In genomic region chr13:48978942-48979601, GRCh38 we compare ENCODE assay signal across 12 cellular contexts. TPM values are rescaled to one million over a fixed set of nuclear protein-coding genes. Genes with fewer than 3 reads are reported as not detected.
DNase-seq lines count a peak whose midpoint lies in the region; ATAC-seq, FAIRE-seq and TF ChIP-seq lines count a peak whose summit lies in the region.
"Had no signal": no experiment of that assay in that cellular context is flagged by ENCODE, and none has a peak within 500 bp of the region (broad histone marks: within the 10 kb centered on the region; RNA-seq: fewer than 3 reads in every experiment).

No MANE protein-coding gene starts in this region.

- peaks cover 26% of the 10 kb centered on the region for H3F3A ChIP-seq in neural progenitor cell (ENCODE audit: low read depth)

- in situ Hi-C loops in K562 (cut with MboI) = no loop called here

- intact Hi-C loops in K562 (cut with micrococcal nuclease) = loop anchor here (5.0 kb wide), 1 partner anchor 83 kb away; no protein-coding TSS in a partner anchor

- no TSS peak for BruUV-seq in K562 (replicated peaks; lab: Mats Ljungman, UMichigan)

- peaks cover 53% of the 10 kb centered on the region for H3K4me1 ChIP-seq in HUES48 (ENCODE audit: control insufficient read depth, insufficient read depth, low read length)
- H3K4me1 ChIP-seq in K562 (replicated peaks in 1 of 2; ENCODE audit: control insufficient read depth in 2 of 2, insufficient read depth in 2 of 2, low read length in 2 of 2) = peaks cover 4 to 8% of the 10 kb centered on the region in 2 experiments; a peak in 2 of 5 replicates
- peaks cover 19% of the 10 kb centered on the region for H3K4me1 ChIP-seq in neural progenitor cell

- H3K9ac ChIP-seq in HUES48 (ENCODE audit: low read depth, low read length) (peak overlapping the region; percentile 38), K562 (ENCODE audit: insufficient read depth in 1 of 2, low read depth in 2 of 2, low read length in 2 of 2) (peak overlapping the region in 1 of 2 experiments; percentile 77; a peak in 2 of 4 replicates), neural progenitor cell (no peak overlapping the region)

- no peak for TF ChIP-seq RAD21 in K562 (CRISPR knock-in tag; conservative IDR thresholded peaks at IDR 0.05 in 1 of 2, IDR thresholded peaks at IDR 0.05 in 1 of 2)

- H3K4me3 ChIP-seq in HUES48 (ENCODE audit: low read depth, low read length) (peak overlapping the region; percentile 96), K562 (peak overlapping the region; percentile 32; the same call in 1 of the 2 replicates), neural progenitor cell (no peak overlapping the region)

- POLR2A ChIA-PET in K562 (lab: Yijun Ruan, JAX) = no interaction called here

- H3K27me3 ChIP-seq in HUES48 (ENCODE audit: control insufficient read depth, insufficient read depth, low read length) = no peaks in the 10 kb centered on the region
- H3K27me3 ChIP-seq in K562 (ENCODE audit: control insufficient read depth in 2 of 2, insufficient read depth in 2 of 2, low read length in 2 of 2) = no peaks in the 10 kb centered on the region
- peaks cover 12% of the 10 kb centered on the region for H3K27me3 ChIP-seq in neural progenitor cell
- H3K27me3 ChIP-seq: dorsolateral prefrontal cortex had no signal

- no peak for TF ChIP-seq POLR2A in K562 (conservative IDR thresholded peaks at IDR 0.05)

- no peak for TF ChIP-seq EP300 in K562 (IDR thresholded peaks at IDR 0.05; ENCODE audit: low read length)

- no peaks in the 10 kb centered on the region for H4K20me1 ChIP-seq in K562 (replicated peaks; ENCODE audit: control insufficient read depth, insufficient read depth, low read length)
- H4K20me1 ChIP-seq in neural progenitor cell (ENCODE audit: low read depth) = peaks cover 35% of the 10 kb centered on the region

- H3K36me3 Mint-ChIP-seq in neural progenitor cell = peaks cover 2% of the 10 kb centered on the region

- H3K27me3 Mint-ChIP-seq in neural progenitor cell (ENCODE audit: insufficient read depth, low read depth) = no peaks in the 10 kb centered on the region

- TF ChIP-seq CTCF in K562 (IDR thresholded peaks at IDR 0.05 in 2 of 3, conservative IDR thresholded peaks at IDR 0.05 in 1 of 3; ENCODE audit: insufficient read depth in 2 of 3, low read depth in 1 of 3, low read length in 3 of 3) (no peak), neural progenitor cell (IDR thresholded peaks at IDR 0.05) (no peak)

- H3K4me2 ChIP-seq in K562 (ENCODE audit: insufficient read depth, low read length) = peak overlapping the region; percentile 49
- H3K4me2 ChIP-seq in neural progenitor cell = no peak overlapping the region

- H3K4me1 Mint-ChIP-seq in neural progenitor cell = peaks cover 24% of the 10 kb centered on the region

- no peaks in the 10 kb centered on the region for H3K9me1 ChIP-seq in K562 (ENCODE audit: control insufficient read depth, insufficient read depth, low read length)

- no peak overlapping the region for H3K27ac Mint-ChIP-seq in neural progenitor cell

- H3K27ac ChIP-seq in HUES48 (ENCODE audit: low read depth, low read length) (peak overlapping the region; percentile 65), K562 (ENCODE audit: extremely low read depth, low read depth, low read length) (peak overlapping the region; percentile 15; the same call in 2 of the 3 replicates), neural progenitor cell (no peak overlapping the region)
- H3K27ac ChIP-seq: 22Rv1, dorsolateral prefrontal cortex had no signal

- ATAC-seq in K562 (peak; percentile 17), GM21381 (IDR thresholded peaks at IDR 0.05; ENCODE audit: unreplicated experiment) (no peak)
- ATAC-seq: left ventricle myocardium superior had no signal

- no peak overlapping the region; the same call in 1 of the 2 replicates for H2AFZ ChIP-seq in K562 (ENCODE audit: low read depth, low read length)
- H2AFZ ChIP-seq in neural progenitor cell (replicated peaks) = no peak overlapping the region

- CTCF ChIA-PET in K562 (lab: Yijun Ruan, JAX; ENCODE audit: low intra/inter-chr PET ratio) = no interaction called here

- peak; percentile 57 for FAIRE-seq in K562 (lab: Jason Lieb, UNC)

- peak; percentile 6 for DNase-seq in DMS 273 (lab: John Stamatoyannopoulos, UW; ENCODE audit: unreplicated experiment)
- DNase-seq in DMS 273 treated with DMSO at 0.1 percent for 48 hours (lab: John Stamatoyannopoulos, UW) = no peak
- peak in 2 of 4 experiments; percentile 6 to 22 for DNase-seq in K562 (ENCODE audit: extremely low read depth in 1 of 4, low spot score in 3 of 4)
- DNase-seq in neural progenitor cell (ENCODE audit: low spot score) = no peak
- no peak for DNase-seq in COLO829 (ENCODE audit: low spot score)
- no peak for DNase-seq in putamen (ENCODE audit: low spot score)
- DNase-seq: dorsolateral prefrontal cortex, KG1, left ventricle myocardium superior had no signal

- peak overlapping the region; percentile 52 for H3K4me3 Mint-ChIP-seq in neural progenitor cell

- H3K79me2 ChIP-seq in K562 (ENCODE audit: control insufficient read depth, insufficient read depth, low read length) (peaks cover 74% of the 10 kb centered on the region), neural progenitor cell (ENCODE audit: low read depth) (peaks cover 73% of the 10 kb centered on the region)

- peaks cover 4% of the 10 kb centered on the region for H3K9me3 Mint-ChIP-seq in neural progenitor cell

- H3K36me3 ChIP-seq in HUES48 (ENCODE audit: control insufficient read depth, insufficient read depth, low read length) (no peaks in the 10 kb centered on the region), K562 (ENCODE audit: control insufficient read depth, insufficient read depth, low read length) (peaks cover 2% of the 10 kb centered on the region; the same call in 1 of the 3 replicates), neural progenitor cell (no peaks in the 10 kb centered on the region)

- 14% methylated on average over 2 of the region's 2 CpGs for WGBS in K562 (ENCODE audit: insufficient coverage, low coverage, missing lambda C conversion rate)

- no peaks in the 10 kb centered on the region for H3K9me3 ChIP-seq in HUES48 (ENCODE audit: control insufficient read depth, insufficient read depth, low read length)
- H3K9me3 ChIP-seq in K562 (replicated peaks; ENCODE audit: control insufficient read depth, insufficient read depth, low read depth, low read length) = peaks cover 7% of the 10 kb centered on the region; the same call in 1 of the 2 replicates
- H3K9me3 ChIP-seq in neural progenitor cell (ENCODE audit: low read depth) = no peaks in the 10 kb centered on the region

TF ChIP-seq in K562, 482 proteins besides CTCF, POLR2A, EP300 and RAD21 (continues in another document):
- TF ChIP-seq, protein P1, sequence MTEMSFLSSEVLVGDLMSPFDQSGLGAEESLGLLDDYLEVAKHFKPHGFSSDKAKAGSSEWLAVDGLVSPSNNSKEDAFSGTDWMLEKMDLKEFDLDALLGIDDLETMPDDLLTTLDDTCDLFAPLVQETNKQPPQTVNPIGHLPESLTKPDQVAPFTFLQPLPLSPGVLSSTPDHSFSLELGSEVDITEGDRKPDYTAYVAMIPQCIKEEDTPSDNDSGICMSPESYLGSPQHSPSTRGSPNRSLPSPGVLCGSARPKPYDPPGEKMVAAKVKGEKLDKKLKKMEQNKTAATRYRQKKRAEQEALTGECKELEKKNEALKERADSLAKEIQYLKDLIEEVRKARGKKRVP (CRISPR knock-in tag; IDR thresholded peaks at IDR 0.05) = peak; percentile 63; the same call in 1 of the 2 replicates
- TF ChIP-seq L3MBTL2 (IDR thresholded peaks at IDR 0.05) = peak; percentile 48
- peak; percentile 64 for TF ChIP-seq CEBPB (tag; IDR thresholded peaks at IDR 0.05)
- TF ChIP-seq, protein P2, sequence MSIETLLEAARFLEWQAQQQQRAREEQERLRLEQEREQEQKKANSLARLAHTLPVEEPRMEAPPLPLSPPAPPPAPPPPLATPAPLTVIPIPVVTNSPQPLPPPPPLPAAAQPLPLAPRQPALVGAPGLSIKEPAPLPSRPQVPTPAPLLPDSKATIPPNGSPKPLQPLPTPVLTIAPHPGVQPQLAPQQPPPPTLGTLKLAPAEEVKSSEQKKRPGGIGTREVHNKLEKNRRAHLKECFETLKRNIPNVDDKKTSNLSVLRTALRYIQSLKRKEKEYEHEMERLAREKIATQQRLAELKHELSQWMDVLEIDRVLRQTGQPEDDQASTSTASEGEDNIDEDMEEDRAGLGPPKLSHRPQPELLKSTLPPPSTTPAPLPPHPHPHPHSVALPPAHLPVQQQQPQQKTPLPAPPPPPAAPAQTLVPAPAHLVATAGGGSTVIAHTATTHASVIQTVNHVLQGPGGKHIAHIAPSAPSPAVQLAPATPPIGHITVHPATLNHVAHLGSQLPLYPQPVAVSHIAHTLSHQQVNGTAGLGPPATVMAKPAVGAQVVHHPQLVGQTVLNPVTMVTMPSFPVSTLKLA (conservative IDR thresholded peaks at IDR 0.05) = peak; percentile 22 to 23; a peak in 1 of 4 replicates
- TF ChIP-seq XRCC3 (IDR thresholded peaks at IDR 0.05) = no peak

RNA-seq across cellular contexts. Expression of gene FNDC3A, which starts 3.4 kb away (rescaled TPM):
- 25.8 and 55.1 TPM in 2 replicates for total RNA-seq in K562 (2011; cell fraction: chromatin; rRNA removed; ENCODE audit: low replicate concordance)
- total RNA-seq in K562 (2011; cell fraction: nucleolus; rRNA removed) = 9.5 and 12.5 TPM in 2 replicates
- total RNA-seq in K562 (2011; cell fraction: nucleoplasm; rRNA removed) = 21.5 and 32.2 TPM in 2 replicates
- total RNA-seq in K562 (2014; rRNA removed) (8.3 TPM in 2 replicates), K562 (2014; rRNA removed; fragmentation: Illumina TruSeq; extraction: Trizol) (17.0 and 19.1 TPM in 2 replicates), K562 (2015; rRNA removed; fragmentation: Illumina TruSeq; extraction: Trizol) (18.2 and 21.4 TPM in 2 replicates), K562 (2021) (13.5 TPM in 2 replicates), neural progenitor cell (ENCODE audit: low replicate concordance) (53.2 and 69.3 TPM in 2 replicates)
- polyA plus RNA-seq in K562 (2011; rRNA removed) (18.9 and 22.0 TPM in 2 replicates), K562 (2014; fragmentation: Illumina TruSeq; extraction: Trizol) (12.6 and 16.7 TPM in 2 replicates), K562 (2014; fragmentation: Nextera tagmentation; extraction: Ambion mirVana) (1 to 10 TPM; 4.1 to 5.9 TPM), K562 (2014; rRNA removed) (10.4 and 11.2 TPM in 2 replicates)
- 7.2 and 12.3 TPM in 2 replicates for polyA plus RNA-seq in K562 (2011; cell fraction: cytosol; rRNA removed)
- polyA plus RNA-seq in K562 (2011; cell fraction: nucleus; rRNA removed) = 17.2 and 24.4 TPM in 2 replicates
- polyA plus RNA-seq in K562 (2012) = 9.7 and 17.6 TPM in 2 replicates
- polyA minus RNA-seq in K562 (2011; rRNA and poly(A)+ RNA removed) = 44.8 and 45.6 TPM in 2 replicates
- 9.2 and 11.3 TPM in 2 replicates for polyA minus RNA-seq in K562 (2011; cell fraction: cytosol; rRNA and poly(A)+ RNA removed)
- 15.2 and 27.9 TPM in 2 replicates for polyA minus RNA-seq in K562 (2011; cell fraction: nucleus; rRNA and poly(A)+ RNA removed)
